In genomic region chr7:107610353-107610752, GRCh38 we compare ENCODE assay signal across 14 cellular contexts. TPM values are rescaled to one million over a fixed set of nuclear protein-coding genes. Genes with fewer than 3 reads are reported as not detected.
"Had no signal": no experiment of that assay in that cellular context is flagged by ENCODE, and none has a peak within 500 bp of the region (broad histone marks: within the 10 kb centered on the region; RNA-seq: fewer than 3 reads in every experiment).

No MANE protein-coding gene starts in this region.

- H3K27ac Mint-ChIP-seq: activated naive CD8-positive, alpha-beta T cell treated with anti-CD3 and anti-CD28 coated beads for 36 hours; activated T-cell treated with anti-CD3 and anti-CD28 coated beads, Interleukin-2, amount 50 U/mL, for 72 hours had no signal

- H3K36me3 ChIP-seq: colonic mucosa had no signal

- H3K4me1 ChIP-seq: colonic mucosa, left lung had no signal

- H3K27ac ChIP-seq: colonic mucosa, left lung, tibial artery had no signal

- H3K27me3 Mint-ChIP-seq: activated naive CD8-positive, alpha-beta T cell treated with anti-CD3 and anti-CD28 coated beads for 36 hours had no signal

- DNase-seq: activated CD4-positive, alpha-beta T cell treated with anti-CD3 and anti-CD28 coated beads, Interleukin-2, amount 50 U/mL, for 48 hours; activated gamma-delta T cell treated with Interleukin-2 at 50 U/mL for 16 hours; activated naive CD8-positive, alpha-beta T cell treated with anti-CD3 and anti-CD28 coated beads for 36 hours; activated T-cell treated with anti-CD3 and anti-CD28 coated beads, Interleukin-2, amount 50 U/mL, for 72 hours; colonic mucosa; effector memory CD4-positive, alpha-beta T cell; islet precursor cell; left lung; mesendoderm; stimulated activated CD4-positive, alpha-beta T cell treated with anti-CD3 and anti-CD28 coated beads, Interleukin-15, amount 100 ng/mL, for 24 hours; stimulated activated CD4-positive, alpha-beta T cell treated with anti-CD3 and anti-CD28 coated beads, Interleukin-4, amount 100 ng/mL, for 24 hours; T-helper 2 cell; tibial artery had no signal

- H3K9me3 Mint-ChIP-seq: activated naive CD8-positive, alpha-beta T cell treated with anti-CD3 and anti-CD28 coated beads for 36 hours; activated T-cell treated with anti-CD3 and anti-CD28 coated beads, Interleukin-2, amount 50 U/mL, for 72 hours had no signal

- H3K4me3 ChIP-seq: colonic mucosa, left lung, tibial artery had no signal

- H3K4me3 Mint-ChIP-seq: activated naive CD8-positive, alpha-beta T cell treated with anti-CD3 and anti-CD28 coated beads for 36 hours; activated T-cell treated with anti-CD3 and anti-CD28 coated beads, Interleukin-2, amount 50 U/mL, for 72 hours had no signal

- H3K27me3 ChIP-seq: colonic mucosa, left lung, tibial artery had no signal

- H3K9me3 ChIP-seq: colonic mucosa, left lung, tibial artery had no signal

RNA-seq across cellular contexts. Expression of gene SLC26A4, which starts 50.3 kb away (rescaled TPM):
- polyA plus RNA-seq: neural cell had no signal
